ENCODE assay signal across 2 cellular contexts in genomic region chr15:85899927-85900326, GRCh38.
TF ChIP-seq lines count a peak whose summit lies in the region.

No MANE protein-coding gene starts in this region.

TF ChIP-seq in GM23338, 12 proteins besides CTCF, POLR2A, EP300 and RAD21:
- TF ChIP-seq STAT1 (IDR thresholded peaks at IDR 0.05; ENCODE audit: unreplicated experiment) = no peak
- no peak for TF ChIP-seq ZNF462 (CRISPR knock-in tag; IDR thresholded peaks at IDR 0.05)
- TF ChIP-seq JUNB (IDR thresholded peaks at IDR 0.05; ENCODE audit: unreplicated experiment) = no peak
- no peak for TF ChIP-seq ZNF331 (CRISPR knock-in tag; IDR thresholded peaks at IDR 0.05; ENCODE audit: low read depth)
- TF ChIP-seq POLR2AphosphoS5 (IDR thresholded peaks at IDR 0.05; ENCODE audit: low read depth) = no peak
- TF ChIP-seq EZH2 (IDR thresholded peaks at IDR 0.05; ENCODE audit: low read depth, unreplicated experiment) = no peak
- no peak for TF ChIP-seq ETS1 (IDR thresholded peaks at IDR 0.05)
- no peak for TF ChIP-seq EZH2phosphoT487 (IDR thresholded peaks at IDR 0.05; ENCODE audit: unreplicated experiment)
- no peak for TF ChIP-seq NANOG (IDR thresholded peaks at IDR 0.05; ENCODE audit: borderline replicate concordance)
- no peak for TF ChIP-seq REST (IDR thresholded peaks at IDR 0.05; ENCODE audit: unreplicated experiment)
- TF ChIP-seq ZNF114 (CRISPR knock-in tag; IDR thresholded peaks at IDR 0.05) = no peak
- TF ChIP-seq CREB1 (CRISPR knock-in tag; IDR thresholded peaks at IDR 0.05; ENCODE audit: low read depth) = no peak

TF ChIP-seq in H1, 55 proteins besides CTCF, POLR2A, EP300 and RAD21:
- TF ChIP-seq SP4 (IDR thresholded peaks at IDR 0.05; ENCODE audit: low read length) (no peak), HDAC2 (IDR thresholded peaks at IDR 0.05; ENCODE audit: borderline replicate concordance in 1 of 2, low read depth in 2 of 2, low read length in 2 of 2) (no peak), SRF (IDR thresholded peaks at IDR 0.05; ENCODE audit: low read depth, low read length) (no peak)
